12 cellular contexts compared by ENCODE assay signal in genomic region chr1:101264699-101265098, GRCh38. TPM values are rescaled to one million over a fixed set of nuclear protein-coding genes. Genes with fewer than 3 reads are reported as not detected.
DNase-seq lines count a peak whose midpoint lies in the region; ATAC-seq and TF ChIP-seq lines count a peak whose summit lies in the region.
"Had no signal": no experiment of that assay in that cellular context is flagged by ENCODE, and none has a peak within 500 bp of the region (broad histone marks: within the 10 kb centered on the region; RNA-seq: fewer than 3 reads in every experiment).

No MANE protein-coding gene starts in this region.

- H3K4me1 Mint-ChIP-seq in activated naive CD4-positive, alpha-beta T cell treated with anti-CD3 and anti-CD28 coated beads, Interleukin-2, amount 10 ng/mL, durations not matched to agents 7 days and 5 days: peaks cover 80% of the 10 kb centered on the region
- peaks cover 63% of the 10 kb centered on the region for H3K4me1 Mint-ChIP-seq in T-helper 17 cell
- peaks cover 32 to 55% of the 10 kb centered on the region in 2 donors for H3K4me1 Mint-ChIP-seq in stimulated activated naive B cell treated with anti-CD40 and anti-IgM and Interleukin-4, amounts not matched to agents 10 μg/mL and 1 μg/mL and 100 μg/mL, for 72 hours

- CTCF ChIA-PET in activated naive CD4-positive, alpha-beta T cell treated with anti-CD3 and anti-CD28 coated beads, Interleukin-2, amount 10 ng/mL, durations not matched to agents 7 days and 5 days (lab: Charles Lee): interaction anchor here (0.6 to 0.7 kb wide), 2 partner anchors 22 to 44 kb away, joined by 3 to 4 read pairs; no protein-coding TSS in a partner anchor

- H3K36me3 Mint-ChIP-seq in activated naive CD4-positive, alpha-beta T cell treated with anti-CD3 and anti-CD28 coated beads, Interleukin-2, amount 10 ng/mL, durations not matched to agents 7 days and 5 days: peaks cover 12% of the 10 kb centered on the region
- no peaks in the 10 kb centered on the region for H3K36me3 Mint-ChIP-seq in T-helper 17 cell (ENCODE audit: low read depth)
- no peaks in the 10 kb centered on the region for H3K36me3 Mint-ChIP-seq in stimulated activated naive B cell treated with anti-CD40 and anti-IgM and Interleukin-4, amounts not matched to agents 10 μg/mL and 1 μg/mL and 100 μg/mL, for 72 hours

- H3K27me3 Mint-ChIP-seq in activated naive CD4-positive, alpha-beta T cell treated with anti-CD3 and anti-CD28 coated beads, Interleukin-2, amount 10 ng/mL, durations not matched to agents 7 days and 5 days: no peaks in the 10 kb centered on the region
- H3K27me3 Mint-ChIP-seq in T-helper 17 cell: no peaks in the 10 kb centered on the region
- H3K27me3 Mint-ChIP-seq in stimulated activated naive B cell treated with anti-CD40 and anti-IgM and Interleukin-4, amounts not matched to agents 10 μg/mL and 1 μg/mL and 100 μg/mL, for 72 hours: no peaks in the 10 kb centered on the region

- no peak for TF ChIP-seq POLR2A in erythroblast (IDR thresholded peaks at IDR 0.05; ENCODE audit: low read length)

- H3K9me3 Mint-ChIP-seq in activated naive CD4-positive, alpha-beta T cell treated with anti-CD3 and anti-CD28 coated beads, Interleukin-2, amount 10 ng/mL, durations not matched to agents 7 days and 5 days: peaks cover 12% of the 10 kb centered on the region
- no peaks in the 10 kb centered on the region for H3K9me3 Mint-ChIP-seq in stimulated activated naive B cell treated with anti-CD40 and anti-IgM and Interleukin-4, amounts not matched to agents 10 μg/mL and 1 μg/mL and 100 μg/mL, for 72 hours

- ATAC-seq in T-helper 17 cell (peak; percentile 75), HG03342 (IDR thresholded peaks at IDR 0.05; ENCODE audit: unreplicated experiment) (no peak), GM21390 (IDR thresholded peaks at IDR 0.05; ENCODE audit: unreplicated experiment) (no peak)
- peak; percentile 64 to 65 for ATAC-seq in stimulated activated naive B cell treated with anti-CD40 and anti-IgM and Interleukin-4, amounts not matched to agents 10 μg/mL and 1 μg/mL and 100 μg/mL, for 72 hours (replicated peaks)

- H3K9me3 ChIP-seq in T-helper 17 cell (ENCODE audit: control insufficient read depth, low read length, poor library complexity, severe bottlenecking): no peaks in the 10 kb centered on the region
- H3K9me3 ChIP-seq: psoas muscle had no signal

- DNase-seq in activated naive CD4-positive, alpha-beta T cell treated with anti-CD3 and anti-CD28 coated beads, Interleukin-2, amount 10 ng/mL, durations not matched to agents 7 days and 5 days: peak; percentile 46
- no peak for DNase-seq in activated naive CD4-positive, alpha-beta T cell treated with anti-CD3 and anti-CD28 coated beads, Interleukin-2, amount 50 U/mL, for 16 hours
- DNase-seq in T-helper 17 cell: no peak
- DNase-seq in erythroblast (lab: John Stamatoyannopoulos, UW): peak; percentile 14 to 45
- no peak for DNase-seq in stimulated activated naive B cell treated with anti-CD40 and anti-IgM and Interleukin-4, amounts not matched to agents 10 μg/mL and 1 μg/mL and 100 μg/mL, for 72 hours
- no peak for DNase-seq in DMS79 (lab: John Stamatoyannopoulos, UW)
- DNase-seq: C1 segment of cervical spinal cord, kidney, NCI-H1417 treated with DMSO at 0.1 percent for 48 hours, psoas muscle had no signal

- peak overlapping the region; percentile 93 for H3K27ac Mint-ChIP-seq in activated naive CD4-positive, alpha-beta T cell treated with anti-CD3 and anti-CD28 coated beads, Interleukin-2, amount 10 ng/mL, durations not matched to agents 7 days and 5 days
- peak overlapping the region; percentile 81 for H3K27ac Mint-ChIP-seq in T-helper 17 cell
- peak overlapping the region; percentile 39 for H3K27ac Mint-ChIP-seq in stimulated activated naive B cell treated with anti-CD40 and anti-IgM and Interleukin-4, amounts not matched to agents 10 μg/mL and 1 μg/mL and 100 μg/mL, for 72 hours

- peak overlapping the region; percentile 49 for H3K4me3 Mint-ChIP-seq in activated naive CD4-positive, alpha-beta T cell treated with anti-CD3 and anti-CD28 coated beads, Interleukin-2, amount 10 ng/mL, durations not matched to agents 7 days and 5 days
- peak overlapping the region; percentile 84 for H3K4me3 Mint-ChIP-seq in T-helper 17 cell
- no peak overlapping the region for H3K4me3 Mint-ChIP-seq in stimulated activated naive B cell treated with anti-CD40 and anti-IgM and Interleukin-4, amounts not matched to agents 10 μg/mL and 1 μg/mL and 100 μg/mL, for 72 hours

RNA-seq across cellular contexts. Expression of gene S1PR1, which starts 27.9 kb away (rescaled TPM):
- 100 to 1,000 TPM; 157 to 226 TPM for total RNA-seq in T-helper 17 cell

Comparison
In these comparisons a context has a peak if more than half of its experiments do, and no peak if none do; other contexts are left out.
1. DNase-seq: peak in activated naive CD4-positive, alpha-beta T cell treated with anti-CD3 and anti-CD28 coated beads, Interleukin-2, amount 10 ng/mL, durations not matched to agents 7 days and 5 days (single experiment) and erythroblast (2 of 2); none in activated naive CD4-positive, alpha-beta T cell treated with anti-CD3 and anti-CD28 coated beads, Interleukin-2, amount 50 U/mL, for 16 hours (single experiment), T-helper 17 cell (0 of 3), stimulated activated naive B cell treated with anti-CD40 and anti-IgM and Interleukin-4, amounts not matched to agents 10 μg/mL and 1 μg/mL and 100 μg/mL, for 72 hours (single experiment) and DMS79 (single experiment).
2. H3K27ac Mint-ChIP-seq: peak in every context shown above with its lines; median percentile 93 in activated naive CD4-positive, alpha-beta T cell treated with anti-CD3 and anti-CD28 coated beads, Interleukin-2, amount 10 ng/mL, durations not matched to agents 7 days and 5 days; 81 in T-helper 17 cell; 39 in stimulated activated naive B cell treated with anti-CD40 and anti-IgM and Interleukin-4, amounts not matched to agents 10 μg/mL and 1 μg/mL and 100 μg/mL, for 72 hours.
3. H3K4me3 Mint-ChIP-seq: peak in activated naive CD4-positive, alpha-beta T cell treated with anti-CD3 and anti-CD28 coated beads, Interleukin-2, amount 10 ng/mL, durations not matched to agents 7 days and 5 days (single experiment) and T-helper 17 cell (single experiment); none in stimulated activated naive B cell treated with anti-CD40 and anti-IgM and Interleukin-4, amounts not matched to agents 10 μg/mL and 1 μg/mL and 100 μg/mL, for 72 hours (0 of 2).
4. ATAC-seq: peak in T-helper 17 cell (single experiment) and stimulated activated naive B cell treated with anti-CD40 and anti-IgM and Interleukin-4, amounts not matched to agents 10 μg/mL and 1 μg/mL and 100 μg/mL, for 72 hours (2 of 2); none in HG03342 (single experiment) and GM21390 (single experiment).